8 cellular contexts compared by ENCODE assay signal in genomic region chrX:20141281-20142220, GRCh38. TPM values are rescaled to one million over a fixed set of nuclear protein-coding genes. Genes with fewer than 3 reads are reported as not detected.
DNase-seq lines count a peak whose midpoint lies in the region; ATAC-seq, FAIRE-seq and TF ChIP-seq lines count a peak whose summit lies in the region.

EIF1AX (minus strand) TSS chrX:20141838; CDS start chrX:20141640, 198 bp downstream.

- ATAC-seq in HG02759 (IDR thresholded peaks at IDR 0.05; ENCODE audit: unreplicated experiment) (peak; percentile 99), Right ventricle myocardium inferior (peak; percentile 100), pancreas (peak; percentile 97 to 99 (median 98))

- WGBS in pancreas, 2 donors: 6 to 10% methylated on average over 75 to 77 of the region's 82 CpGs

- H3K4me1 ChIP-seq in pancreas (peaks cover 5 to 19% (median 11%) of the 10 kb centered on the region in 3 donors), tibial artery (peaks cover 0 to 24% (median 8%) of the 10 kb centered on the region in 4 donors)

- H3K4me3 ChIP-seq in GM12864 (ENCODE audit: low read depth, low read length) (peak within 1 kb of the TSS; percentile 85), pancreas (peak within 1 kb of the TSS; percentile 80 to 92 (median 84)), tibial artery (peak within 1 kb of the TSS; percentile 78 to 82)

- peak; percentile 99 for FAIRE-seq in pancreas (lab: Jason Lieb, UNC)

- TF ChIP-seq CTCF in GM12864 (IDR thresholded peaks at IDR 0.05; ENCODE audit: low read depth, low read length, missing control alignments): no peak
- no peak for TF ChIP-seq CTCF in pancreas (IDR thresholded peaks at IDR 0.05)
- TF ChIP-seq CTCF in tibial artery (IDR thresholded peaks at IDR 0.05): no peak

- H3K9me3 ChIP-seq in pancreas (no peaks in the 10 kb centered on the region), tibial artery (no peaks in the 10 kb centered on the region)

- H3K27me3 ChIP-seq in pancreas (no peaks in the 10 kb centered on the region), tibial artery (no peaks in the 10 kb centered on the region)

- H3K36me3 ChIP-seq in pancreas (peaks cover 0 to 16% (median 4%) of the 10 kb centered on the region in 3 donors), tibial artery (peaks cover 0 to 13% (median 12%) of the 10 kb centered on the region in 3 donors)

- intact Hi-C loops in Right ventricle myocardium inferior (cut with DNase I): loop anchor here (5.0 kb wide), 1 partner anchor 126 kb away; the partner anchor contains the start of gene RPS6KA3
- intact Hi-C loops in pancreas (cut with DNase I): no loop called here
- intact Hi-C loops in tibial artery (cut with DNase I; ENCODE audit: low total_unique reads): loop anchor here (10.0 kb wide), 1 partner anchor 123 kb away; the partner anchor contains the start of gene RPS6KA3

- DNase-seq in GM12864 (ENCODE audit: low read depth) (peak; percentile 88), NCI-H1417 (lab: John Stamatoyannopoulos, UW) (peak; percentile 98 to 100 (median 100)), SW 1271 (lab: John Stamatoyannopoulos, UW) (peak; percentile 69 to 85), Right ventricle myocardium inferior (ENCODE audit: missing footprints) (peak; percentile 97), pancreas (peak; percentile 96 to 100 (median 99)), tibial artery (peak; percentile 97 to 98)
- peak; percentile 83 for DNase-seq in activated naive CD8-positive, alpha-beta T cell treated with anti-CD3 and anti-CD28 coated beads, Interleukin-2, amount 50 U/mL, for 16 hours (ENCODE audit: low read depth, low spot score)

- H3K27ac ChIP-seq in pancreas: peak within 1 kb of the TSS; percentile 86 to 92 (median 91)
- peak within 1 kb of the TSS; percentile 82 to 95 for H3K27ac ChIP-seq in tibial artery

RNA-seq across cellular contexts. Expression of gene EIF1AX, which starts in this region (rescaled TPM):
- 60.2 TPM for total RNA-seq in Right ventricle myocardium inferior
- total RNA-seq in pancreas: 10 to 100 TPM; 23.7 to 76.7 (median 62.2) TPM
- 10 to 100 TPM; 12.4 to 27.3 TPM for polyA plus RNA-seq in pancreas

Comparison
In these comparisons a context has a peak if more than half of its experiments do, and no peak if none do; other contexts are left out.
1. Peak in every context shown above with its lines: DNase-seq, ATAC-seq, H3K4me3 ChIP-seq and H3K27ac ChIP-seq.
2. intact Hi-C loops: an anchor here in Right ventricle myocardium inferior (5.0 kb wide) and tibial artery (10.0 kb wide); none called in pancreas.